11 cellular contexts compared by ENCODE assay signal in the genomic region with DNA sequence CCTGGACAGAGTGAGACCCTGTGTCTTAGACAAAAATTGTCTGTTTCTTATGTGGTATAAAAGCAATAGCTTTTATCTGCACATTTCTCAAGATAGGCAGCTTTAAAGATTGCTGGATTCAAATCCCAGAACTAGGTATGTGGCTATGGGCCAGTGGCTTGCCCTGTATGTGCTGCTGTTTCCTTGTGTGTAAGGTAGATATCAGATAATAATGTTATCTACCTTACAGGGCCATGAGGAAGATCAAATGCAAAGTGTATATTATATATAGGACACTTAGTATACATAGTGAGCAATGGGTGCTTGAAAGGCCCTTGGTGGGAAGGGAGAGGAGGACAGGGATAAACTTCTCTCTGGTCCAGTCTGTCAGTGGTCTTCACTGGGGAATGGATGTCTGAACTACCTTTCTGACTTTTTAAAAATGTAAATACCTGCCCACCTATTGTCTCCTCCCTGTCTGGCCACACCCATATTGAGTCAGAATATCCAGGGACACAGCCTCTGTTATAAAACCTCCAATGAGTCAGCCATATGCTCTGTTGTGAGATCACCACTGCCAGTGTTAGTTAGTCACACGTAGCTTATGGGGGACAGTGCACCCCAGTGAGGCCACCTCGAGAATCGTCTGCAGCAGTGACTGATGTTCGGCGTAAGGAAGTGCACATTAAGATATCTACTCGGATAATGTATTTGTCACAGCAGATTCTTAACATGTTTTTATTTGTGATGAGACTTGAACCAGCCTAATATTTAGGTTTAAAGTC.
DNase-seq lines count a peak whose midpoint lies in the region; ATAC-seq, FAIRE-seq and TF ChIP-seq lines count a peak whose summit lies in the region.
"Had no signal": no experiment of that assay in that cellular context is flagged by ENCODE, and none has a peak within 500 bp of the region (broad histone marks: within the 10 kb centered on the region; RNA-seq: fewer than 3 reads in every experiment).

No MANE protein-coding gene starts in this region.

- H3K27me3 Mint-ChIP-seq in activated CD8-positive, alpha-beta T cell treated with anti-CD3 and anti-CD28 coated beads for 36 hours: no peaks in the 10 kb centered on the region
- H3K27me3 Mint-ChIP-seq in activated CD8-positive, alpha-beta T cell treated with anti-CD3 and anti-CD28 coated beads, Interleukin-2, amount 10 ng/mL, durations not matched to agents 7 days and 5 days (ENCODE audit: low read depth): no peaks in the 10 kb centered on the region

- ATAC-seq in activated CD8-positive, alpha-beta T cell treated with anti-CD3 and anti-CD28 coated beads for 36 hours: peak; percentile 70
- ATAC-seq in activated CD8-positive, alpha-beta T cell treated with anti-CD3 and anti-CD28 coated beads, Interleukin-2, amount 10 ng/mL, durations not matched to agents 7 days and 5 days: no peak
- ATAC-seq in HG03025 (IDR thresholded peaks at IDR 0.05; ENCODE audit: low FRiP score, unreplicated experiment) (no peak), GM19397 (IDR thresholded peaks at IDR 0.05; ENCODE audit: unreplicated experiment) (no peak)
- ATAC-seq: left ventricle myocardium superior had no signal

- H3K36me3 Mint-ChIP-seq in activated CD8-positive, alpha-beta T cell treated with anti-CD3 and anti-CD28 coated beads for 36 hours (ENCODE audit: low read depth): no peaks in the 10 kb centered on the region
- H3K36me3 Mint-ChIP-seq in activated CD8-positive, alpha-beta T cell treated with anti-CD3 and anti-CD28 coated beads, Interleukin-2, amount 10 ng/mL, durations not matched to agents 7 days and 5 days (ENCODE audit: low read depth): no peaks in the 10 kb centered on the region

- H3K4me1 Mint-ChIP-seq in activated CD8-positive, alpha-beta T cell treated with anti-CD3 and anti-CD28 coated beads for 36 hours (ENCODE audit: low read depth): no peaks in the 10 kb centered on the region
- no peaks in the 10 kb centered on the region for H3K4me1 Mint-ChIP-seq in activated CD8-positive, alpha-beta T cell treated with anti-CD3 and anti-CD28 coated beads, Interleukin-2, amount 10 ng/mL, durations not matched to agents 7 days and 5 days (ENCODE audit: low read depth)

- peaks cover 2% of the 10 kb centered on the region for H3K9me3 Mint-ChIP-seq in activated CD8-positive, alpha-beta T cell treated with anti-CD3 and anti-CD28 coated beads for 36 hours
- H3K9me3 Mint-ChIP-seq in activated CD8-positive, alpha-beta T cell treated with anti-CD3 and anti-CD28 coated beads, Interleukin-2, amount 10 ng/mL, durations not matched to agents 7 days and 5 days (ENCODE audit: insufficient read depth): no peaks in the 10 kb centered on the region

- CTCF ChIA-PET in activated CD8-positive, alpha-beta T cell treated with anti-CD3 and anti-CD28 coated beads for 36 hours (lab: Charles Lee): no interaction called here
- CTCF ChIA-PET in activated CD8-positive, alpha-beta T cell treated with anti-CD3 and anti-CD28 coated beads, Interleukin-2, amount 10 ng/mL, durations not matched to agents 7 days and 5 days (lab: Charles Lee): no interaction called here

- intact Hi-C loops in activated CD8-positive, alpha-beta T cell treated with anti-CD3 and anti-CD28 coated beads for 36 hours (cut with micrococcal nuclease): no loop called here

- DNase-seq in activated CD8-positive, alpha-beta T cell treated with anti-CD3 and anti-CD28 coated beads for 36 hours: peak; percentile 4
- no peak for DNase-seq in activated CD8-positive, alpha-beta T cell treated with anti-CD3 and anti-CD28 coated beads, Interleukin-2, amount 10 ng/mL, durations not matched to agents 7 days and 5 days
- DNase-seq in RCC 7860 (ENCODE audit: low spot score) (peak; percentile 74), epithelial cell of esophagus (ENCODE audit: low read depth) (peak; percentile 95), skeletal muscle cell (ENCODE audit: low read depth) (peak; percentile 23), iPS-NIHi11 (ENCODE audit: low spot score) (no peak)
- DNase-seq: left ventricle myocardium superior, NCI-H1930 had no signal

- POLR2A ChIA-PET in activated CD8-positive, alpha-beta T cell treated with anti-CD3 and anti-CD28 coated beads for 36 hours (lab: Charles Lee): no interaction called here
- POLR2A ChIA-PET in activated CD8-positive, alpha-beta T cell treated with anti-CD3 and anti-CD28 coated beads, Interleukin-2, amount 10 ng/mL, durations not matched to agents 7 days and 5 days (lab: Charles Lee): no interaction called here

- H3K27ac Mint-ChIP-seq in activated CD8-positive, alpha-beta T cell treated with anti-CD3 and anti-CD28 coated beads for 36 hours: no peak overlapping the region
- no peak overlapping the region for H3K27ac Mint-ChIP-seq in activated CD8-positive, alpha-beta T cell treated with anti-CD3 and anti-CD28 coated beads, Interleukin-2, amount 10 ng/mL, durations not matched to agents 7 days and 5 days

- no peak overlapping the region for H3K4me3 Mint-ChIP-seq in activated CD8-positive, alpha-beta T cell treated with anti-CD3 and anti-CD28 coated beads for 36 hours
- no peak overlapping the region for H3K4me3 Mint-ChIP-seq in activated CD8-positive, alpha-beta T cell treated with anti-CD3 and anti-CD28 coated beads, Interleukin-2, amount 10 ng/mL, durations not matched to agents 7 days and 5 days

- peak; percentile 82 for FAIRE-seq in RCC 7860 (lab: Jason Lieb, UNC)

- no peak overlapping the region for H3K4me3 ChIP-seq in epithelial cell of esophagus (ENCODE audit: low read length)
- no peak overlapping the region for H3K4me3 ChIP-seq in skeletal muscle cell (ENCODE audit: low read depth, low read length)
- H3K4me3 ChIP-seq: right atrium auricular region had no signal

- no peak for TF ChIP-seq CTCF in activated CD8-positive, alpha-beta T cell treated with anti-CD3 and anti-CD28 coated beads for 36 hours (IDR thresholded peaks at IDR 0.05)
- peak; percentile 21 for TF ChIP-seq CTCF in epithelial cell of esophagus (IDR thresholded peaks at IDR 0.05; ENCODE audit: insufficient read depth, low read depth, low read length, missing control alignments)

Comparison
In these comparisons a context has a peak if more than half of its experiments do, and no peak if none do; other contexts are left out.
1. DNase-seq: peak in activated CD8-positive, alpha-beta T cell treated with anti-CD3 and anti-CD28 coated beads for 36 hours (single experiment), RCC 7860 (single experiment), epithelial cell of esophagus (single experiment) and skeletal muscle cell (single experiment); none in activated CD8-positive, alpha-beta T cell treated with anti-CD3 and anti-CD28 coated beads, Interleukin-2, amount 10 ng/mL, durations not matched to agents 7 days and 5 days (single experiment) and iPS-NIHi11 (single experiment).